Comparison of ENCODE assay signal across 33 cellular contexts in genomic region chr18:24679062-24679461, GRCh38.
"Had no signal": no experiment of that assay in that cellular context is flagged by ENCODE, and none has a peak within 500 bp of the region (broad histone marks: within the 10 kb centered on the region; RNA-seq: fewer than 3 reads in every experiment).

No MANE protein-coding gene starts in this region.

- FAIRE-seq: astrocyte, bronchial epithelial cell had no signal

- DNase-seq: activated B cell treated with CpG ODN at 0.5 μM for 24 hours; activated CD4-positive, alpha-beta T cell treated with anti-CD3 and anti-CD28 coated beads for 48 hours; activated CD4-positive, alpha-beta T cell treated with anti-CD3 and anti-CD28 coated beads, Interleukin-2, amount 50 U/mL, for 1 hour; activated CD4-positive, alpha-beta T cell treated with anti-CD3 and anti-CD28 coated beads, Interleukin-2, amount 50 U/mL, for 48 hours; activated CD8-positive, alpha-beta memory T cell treated with anti-CD3 and anti-CD28 coated beads for 24 hours; activated CD8-positive, alpha-beta T cell treated with anti-CD3 and anti-CD28 coated beads for 36 hours; activated effector memory CD4-positive, alpha-beta T cell treated with Interleukin-2 at 50 U/mL for 16 hours; activated gamma-delta T cell treated with Interleukin-2 at 50 U/mL for 16 hours; activated naive CD4-positive, alpha-beta T cell treated with anti-CD3 and anti-CD28 coated beads, Interleukin-2, amount 50 U/mL, for 16 hours; activated naive CD4-positive, alpha-beta T cell treated with Interleukin-2 at 50 U/mL for 16 hours; activated T-cell treated with anti-CD3 and anti-CD28 coated beads, Interleukin-2, amount 50 U/mL, for 4 hours; amniotic stem cell; anterior cingulate cortex; brain microvascular endothelial cell; dorsolateral prefrontal cortex; effector memory CD4-positive, alpha-beta T cell; endodermal cell; foreskin melanocyte; T-helper 1 cell; T-helper 17 cell; T1000; WERI-Rb-1 had no signal

- H3K36me3 Mint-ChIP-seq: activated naive CD8-positive, alpha-beta T cell had no signal

- H3K4me3 Mint-ChIP-seq: activated B cell treated with CpG ODN at 0.5 μM for 24 hours; activated CD8-positive, alpha-beta T cell treated with anti-CD3 and anti-CD28 coated beads for 36 hours; activated naive CD8-positive, alpha-beta T cell; activated T-cell treated with anti-CD3 and anti-CD28 coated beads, Interleukin-2, amount 50 U/mL, for 4 hours; activated T-helper 17 cell treated with anti-CD3 and anti-CD28 coated beads, Interleukin-2, amount 50 U/mL, for 72 hours; central memory CD8-positive, alpha-beta T cell; dendritic cell treated with granulocyte-macrophage colony-stimulating factor and Interleukin-4, amounts not matched to agents 40 ng/mL and 50 ng/mL, for 4 days; endodermal cell; T-helper 17 cell; T-helper 2 cell treated with Interferon-gamma antibody and Interleukin-4, amounts not matched to agents 5 μg/mL and 100 μg/mL, for 36 hours had no signal

- ATAC-seq: activated CD4-positive, CD25-positive, alpha-beta regulatory T cell treated with anti-CD3 and anti-CD28 coated beads, Interleukin-2, amount 50 U/mL, for 24 hours; activated CD8-positive, alpha-beta T cell treated with anti-CD3 and anti-CD28 coated beads for 36 hours; esophagus mucosa; gastroesophageal sphincter; T-helper 17 cell had no signal

- H3K27ac Mint-ChIP-seq: activated B cell treated with CpG ODN at 0.5 μM for 24 hours; activated CD8-positive, alpha-beta T cell treated with anti-CD3 and anti-CD28 coated beads for 36 hours; activated naive CD8-positive, alpha-beta T cell; activated T-helper 17 cell treated with anti-CD3 and anti-CD28 coated beads, Interleukin-2, amount 50 U/mL, for 72 hours; dendritic cell treated with granulocyte-macrophage colony-stimulating factor and Interleukin-4, amounts not matched to agents 40 ng/mL and 50 ng/mL, for 4 days; endodermal cell; T-helper 17 cell; T-helper 2 cell treated with Interferon-gamma antibody and Interleukin-4, amounts not matched to agents 5 μg/mL and 100 μg/mL, for 36 hours had no signal

- H3K36me3 ChIP-seq: brain microvascular endothelial cell, gastroesophageal sphincter, WERI-Rb-1 had no signal

- H3K4me3 ChIP-seq: coronary artery, dorsolateral prefrontal cortex, gastroesophageal sphincter had no signal

- H3K4me1 Mint-ChIP-seq: activated B cell treated with CpG ODN at 0.5 μM for 24 hours; central memory CD8-positive, alpha-beta T cell; endodermal cell; T-helper 17 cell had no signal

- H3K27me3 Mint-ChIP-seq: dendritic cell treated with granulocyte-macrophage colony-stimulating factor and Interleukin-4, amounts not matched to agents 40 ng/mL and 50 ng/mL, for 4 days had no signal

- H3K27me3 ChIP-seq: brain microvascular endothelial cell, dorsolateral prefrontal cortex, gastroesophageal sphincter had no signal

- H3K4me1 ChIP-seq: gastroesophageal sphincter had no signal

- H3K9me3 Mint-ChIP-seq: activated CD8-positive, alpha-beta T cell treated with anti-CD3 and anti-CD28 coated beads for 36 hours; activated T-helper 17 cell treated with anti-CD3 and anti-CD28 coated beads, Interleukin-2, amount 50 U/mL, for 72 hours; central memory CD8-positive, alpha-beta T cell; endodermal cell had no signal

- H3K27ac ChIP-seq: brain microvascular endothelial cell, coronary artery, gastroesophageal sphincter, WERI-Rb-1 had no signal
